ENCODE assay signal across 7 cellular contexts in genomic region chr15:98853161-98853560, GRCh38.
DNase-seq lines count a peak whose midpoint lies in the region; ATAC-seq, FAIRE-seq and TF ChIP-seq lines count a peak whose summit lies in the region.

No MANE protein-coding gene starts in this region.

- TF ChIP-seq EP300 in H1 (IDR thresholded peaks at IDR 0.05; ENCODE audit: borderline replicate concordance in 1 of 2, low read depth in 2 of 2, low read length in 2 of 2), result no peak

- no peak overlapping the region for H4K91ac ChIP-seq in H1 (replicated peaks; ENCODE audit: insufficient read length, low read length)
- H4K91ac ChIP-seq in mesenchymal stem cell (ENCODE audit: low read length), result no peak overlapping the region

- H3K4ac ChIP-seq in H1 (replicated peaks; ENCODE audit: insufficient read length, low read depth, low read length), result no peak overlapping the region
- H3K4ac ChIP-seq in mesenchymal stem cell (ENCODE audit: low read depth in 1 of 2, low read length in 2 of 2), result no peak overlapping the region

- H3K23ac ChIP-seq in H1 (ENCODE audit: insufficient read length) (no peak overlapping the region), mesenchymal stem cell (ENCODE audit: low read length in 2 of 2) (no peak overlapping the region)

- H4K5ac ChIP-seq in H1 (ENCODE audit: insufficient read length, low read depth, low read length), result peak overlapping the region; percentile 39

- H3K56ac ChIP-seq in H1 (replicated peaks; ENCODE audit: insufficient read length, low read depth, low read length), result no peak overlapping the region

- ATAC-seq in GM18505 (IDR thresholded peaks at IDR 0.05; ENCODE audit: unreplicated experiment), result peak; percentile 33

- H3K18ac ChIP-seq in H1 (ENCODE audit: extremely low read depth, low read length) (no peak overlapping the region), mesenchymal stem cell (ENCODE audit: low read depth in 1 of 2, low read length in 2 of 2) (no peak overlapping the region)

- peaks cover 23 to 39% (median 33%) of the 10 kb centered on the region in 4 experiments for H3K4me1 ChIP-seq in H1 (replicated peaks in 1 of 4; ENCODE audit: control insufficient read depth in 3 of 4, insufficient read depth in 4 of 4, low read length in 3 of 4)
- peaks cover 34% of the 10 kb centered on the region for H3K4me1 ChIP-seq in mesenchymal stem cell (ENCODE audit: control insufficient read depth, insufficient read depth, low read depth, low read length)

- H3K36me3 ChIP-seq in H1 (ENCODE audit: control insufficient read depth in 2 of 4, insufficient read depth in 4 of 4, low read length in 3 of 4), result no peaks in the 10 kb centered on the region
- no peaks in the 10 kb centered on the region for H3K36me3 ChIP-seq in mesenchymal stem cell (ENCODE audit: control insufficient read depth in 1 of 2, insufficient read depth in 2 of 2, low read depth in 1 of 2, low read length in 2 of 2)

- H3K9me3 ChIP-seq in H1 (ENCODE audit: insufficient read depth in 2 of 2, low read depth in 1 of 2, low read length in 1 of 2) (no peaks in the 10 kb centered on the region), mesenchymal stem cell (ENCODE audit: control insufficient read depth, low read length) (no peaks in the 10 kb centered on the region)

- H4K8ac ChIP-seq in H1 (ENCODE audit: extremely low read depth, insufficient read depth, low read length) (no peak overlapping the region), mesenchymal stem cell (ENCODE audit: low read length) (no peak overlapping the region)

- TF ChIP-seq POLR2A in GM18505 (IDR thresholded peaks at IDR 0.05; ENCODE audit: borderline replicate concordance, extremely low read depth, insufficient read depth, insufficient read length) (no peak), H1 (IDR thresholded peaks at IDR 0.05; ENCODE audit: control extremely low read depth in 1 of 2, low read depth in 2 of 2, low read length in 2 of 2) (no peak)

- H2BK120ac ChIP-seq in H1 (replicated peaks; ENCODE audit: low read depth, low read length) (no peak overlapping the region), mesenchymal stem cell (ENCODE audit: low read depth, low read length) (no peak overlapping the region)

- H4K20me1 ChIP-seq in H1 (replicated peaks in 1 of 2; ENCODE audit: control insufficient read depth in 1 of 2, insufficient read depth in 2 of 2, low read length in 2 of 2), result peaks cover 10 to 17% of the 10 kb centered on the region in 2 experiments

- H2AK5ac ChIP-seq in H1 (ENCODE audit: low read depth, low read length) (peak overlapping the region; percentile 67; the same call in 1 of the 2 replicates), mesenchymal stem cell (ENCODE audit: low read length, severe bottlenecking) (no peak overlapping the region)

- H3K23me2 ChIP-seq in H1 (ENCODE audit: low read depth, low read length), result peaks cover 6% of the 10 kb centered on the region

- H3K9ac ChIP-seq in H1 (replicated peaks in 1 of 4; ENCODE audit: extremely low read depth in 1 of 4, low read depth in 3 of 4, low read length in 3 of 4) (peak overlapping the region in 3 of 4 experiments; percentile 74 to 92 (median 81); a peak in 3 of 7 replicates), mesenchymal stem cell (ENCODE audit: low read length) (peak overlapping the region; percentile 90)

- POLR2A ChIA-PET in H1 (lab: Charles Lee; ENCODE audit: partially characterized antibody), result no interaction called here

- H3K79me1 ChIP-seq in H1 (ENCODE audit: low read depth, low read length), result peaks cover 11% of the 10 kb centered on the region
- H3K79me1 ChIP-seq in mesenchymal stem cell (replicated peaks; ENCODE audit: low read length, poor library complexity, severe bottlenecking), result peaks cover 17% of the 10 kb centered on the region

- no peak for FAIRE-seq in H1 (lab: Jason Lieb, UNC)

- no peak overlapping the region; the same call in 1 of the 2 replicates for H2BK12ac ChIP-seq in H1 (ENCODE audit: low read depth, low read length)
- H2BK12ac ChIP-seq in mesenchymal stem cell (ENCODE audit: low read length in 2 of 2), result no peak overlapping the region

- peak overlapping the region; percentile 69 to 91 (median 78); a peak in 7 of 8 replicates for H3K4me3 ChIP-seq in H1 (ENCODE audit: extremely low read depth in 1 of 4, insufficient read depth in 2 of 4, low read depth in 3 of 4, low read length in 4 of 4)
- H3K4me3 ChIP-seq in mesenchymal stem cell (ENCODE audit: insufficient read depth in 1 of 2, low read depth in 1 of 2, low read length in 2 of 2), result peak overlapping the region in 1 of 2 experiments; percentile 94

- peaks cover 19 to 94% of the 10 kb centered on the region in 2 experiments for H3K79me2 ChIP-seq in H1 (ENCODE audit: control insufficient read depth in 1 of 2, insufficient read depth in 2 of 2, low read length in 2 of 2)

- H2BK20ac ChIP-seq in H1 (ENCODE audit: low read length), result no peak overlapping the region

- H3K27me3 ChIP-seq in H1 (replicated peaks in 1 of 4; ENCODE audit: control insufficient read depth in 3 of 4, extremely low read depth in 1 of 4, insufficient read depth in 3 of 4, low read length in 3 of 4) (no peaks in the 10 kb centered on the region), mesenchymal stem cell (ENCODE audit: control insufficient read depth in 1 of 2, insufficient read depth in 1 of 2, low read length in 2 of 2) (no peaks in the 10 kb centered on the region)

- DNase-seq in HK-2 (ENCODE audit: unreplicated experiment) (peak; percentile 51), NCI-H82 (lab: John Stamatoyannopoulos, UW) (peak; percentile 85), H1 (ENCODE audit: low read depth in 1 of 2, low spot score in 2 of 2) (no peak), mesenchymal stem cell (peak; percentile 93)
- peak; percentile 84 for DNase-seq in activated CD8-positive, alpha-beta memory T cell treated with anti-CD3 and anti-CD28 coated beads for 24 hours
- DNase-seq in stimulated activated CD4-positive, alpha-beta T cell treated with anti-CD3 and anti-CD28 coated beads, TNF-alpha, amount 100 ng/mL, for 4 hours (ENCODE audit: low read depth in 3 of 3), result peak in 2 of 3 experiments; percentile 8 to 35

- TF ChIP-seq RAD21 in H1 (IDR thresholded peaks at IDR 0.05 in 1 of 2, conservative IDR thresholded peaks at IDR 0.05 in 1 of 2; ENCODE audit: low read depth in 2 of 2, low read length in 2 of 2), result no peak

- TF ChIP-seq CTCF in H1 (IDR thresholded peaks at IDR 0.05; ENCODE audit: control extremely low read depth in 1 of 3, insufficient read depth in 1 of 3, low read depth in 1 of 3, low read length in 3 of 3), result no peak

- CTCF ChIA-PET in H1 (lab: Charles Lee; ENCODE audit: partially characterized antibody), result no interaction called here

- 7% methylated on average over 8 of the region's 8 CpGs; no CpG with 5 or more reads in 1 of the 2 experiments for WGBS in H1 (ENCODE audit: extremely low coverage in 1 of 2, insufficient coverage in 1 of 2, insufficient read length in 1 of 2, insufficient replicate concordance in 2 of 2, low coverage in 1 of 2, low lambda C conversion rate in 2 of 2, missing lambda C conversion rate in 1 of 2), 2 experiments
- 3% methylated on average over 8 of the region's 8 CpGs for WGBS in mesenchymal stem cell

- H2BK15ac ChIP-seq in H1 (ENCODE audit: low read length) (no peak overlapping the region), mesenchymal stem cell (ENCODE audit: low read depth, poor library complexity, severe bottlenecking) (no peak overlapping the region)

- H3K4me2 ChIP-seq in H1 (ENCODE audit: insufficient read depth in 1 of 2, low read depth in 2 of 2, low read length in 2 of 2) (peak overlapping the region; percentile 87 to 94), mesenchymal stem cell (ENCODE audit: low read length, poor library complexity, severe bottlenecking) (peak overlapping the region; percentile 78)

- H3K14ac ChIP-seq in H1 (ENCODE audit: insufficient read length) (no peak overlapping the region), mesenchymal stem cell (ENCODE audit: low read length in 2 of 2) (no peak overlapping the region)

- H2BK5ac ChIP-seq in H1 (ENCODE audit: low read depth, low read length) (no peak overlapping the region), mesenchymal stem cell (ENCODE audit: low read depth, low read length, poor library complexity, severe bottlenecking) (no peak overlapping the region)

- no peak overlapping the region for H2AFZ ChIP-seq in H1 (ENCODE audit: low read length)
- no peak overlapping the region for H2AFZ ChIP-seq in mesenchymal stem cell (ENCODE audit: low read depth, low read length)

- H3K27ac ChIP-seq in H1 (ENCODE audit: low read depth, low read length) (peak overlapping the region; percentile 85; the same call in 1 of the 2 replicates), mesenchymal stem cell (ENCODE audit: low read length, poor library complexity, severe bottlenecking) (peak overlapping the region; percentile 51)

TF ChIP-seq in H1, 55 proteins besides CTCF, POLR2A, EP300 and RAD21 (continues in another document):
- TF ChIP-seq CREB1 (IDR thresholded peaks at IDR 0.05), result peak; percentile 57
- peak; percentile 28; the same call in 1 of the 2 replicates for TF ChIP-seq MAX (IDR thresholded peaks at IDR 0.05)
- TF ChIP-seq SIN3A (conservative IDR thresholded peaks at IDR 0.05 in 1 of 2, IDR thresholded peaks at IDR 0.05 in 1 of 2; ENCODE audit: low read depth in 1 of 2, low read length in 2 of 2), result 0 out of 4 replicates have a peak, but pooled peaks of 1 of the 2 experiments have one; percentile 58
- peak; percentile 92 for TF ChIP-seq SP1 (IDR thresholded peaks at IDR 0.05; ENCODE audit: low read depth, low read length)

Comparison
In these comparisons a context has a peak if more than half of its experiments do, and no peak if none do; other contexts are left out.
1. DNase-seq: peak in HK-2 (single experiment), NCI-H82 (single experiment), activated CD8-positive, alpha-beta memory T cell treated with anti-CD3 and anti-CD28 coated beads for 24 hours (single experiment), mesenchymal stem cell (single experiment) and stimulated activated CD4-positive, alpha-beta T cell treated with anti-CD3 and anti-CD28 coated beads, TNF-alpha, amount 100 ng/mL, for 4 hours (2 of 3); none in H1 (0 of 2).